Comparison of ENCODE assay signal across 32 cellular contexts in genomic region chrX:97705936-97706335, GRCh38.
A peak's percentile ranks its signal among the peaks of the same experiment; 100 is the strongest.
DNase-seq lines count a peak whose midpoint lies in the region; ATAC-seq, FAIRE-seq and TF ChIP-seq lines count a peak whose summit lies in the region.
"Had no signal": no experiment of that assay in that cellular context is flagged by ENCODE, and none has a peak within 500 bp of the region (broad histone marks: within the 10 kb centered on the region; RNA-seq: fewer than 3 reads in every experiment).

No MANE protein-coding gene starts in this region.

- intact Hi-C loops in OCI-LY7 (cut with micrococcal nuclease; ENCODE audit: unreplicated experiment) = no loop called here

- H3K27ac ChIP-seq in OCI-LY7 (ENCODE audit: low read depth, low read length, poor library complexity, severe bottlenecking) = no peak overlapping the region
- H3K27ac ChIP-seq: adrenal gland, body of pancreas, dorsolateral prefrontal cortex, esophagus muscularis mucosa, gastrocnemius medialis, lower lobe of right lung, transverse colon had no signal

- H3K4me1 ChIP-seq in OCI-LY7 (ENCODE audit: insufficient read depth, low read length, poor library complexity, severe bottlenecking) = no peaks in the 10 kb centered on the region
- H3K4me1 ChIP-seq: adrenal gland, body of pancreas, esophagus muscularis mucosa, gastrocnemius medialis, lower lobe of right lung, transverse colon had no signal

- H3K9me3 ChIP-seq in OCI-LY7 (ENCODE audit: low read length) = no peaks in the 10 kb centered on the region
- H3K9me3 ChIP-seq: adrenal gland, body of pancreas, esophagus muscularis mucosa, gastrocnemius medialis, lower lobe of right lung, transverse colon had no signal

- no peak overlapping the region for H3K4me2 ChIP-seq in OCI-LY7 (ENCODE audit: low read length)

- no peaks in the 10 kb centered on the region for H4K20me1 ChIP-seq in OCI-LY7 (ENCODE audit: insufficient read depth, low read length)

- no peak for TF ChIP-seq CTCF in AG09319 (IDR thresholded peaks at IDR 0.05; ENCODE audit: low read depth, low read length)
- TF ChIP-seq CTCF in fibroblast of villous mesenchyme (IDR thresholded peaks at IDR 0.05; ENCODE audit: insufficient read depth, low read depth, low read length) = no peak
- no peak for TF ChIP-seq CTCF in OCI-LY7 (conservative IDR thresholded peaks at IDR 0.05; ENCODE audit: low read length)

- H3K4me3 ChIP-seq in fibroblast of villous mesenchyme (ENCODE audit: low read depth, low read length) (no peak overlapping the region), OCI-LY7 (ENCODE audit: low read depth, low read length, poor library complexity, severe bottlenecking) (no peak overlapping the region)
- H3K4me3 ChIP-seq: adrenal gland, body of pancreas, dorsolateral prefrontal cortex, esophagus muscularis mucosa, gastrocnemius medialis, lower lobe of right lung, transverse colon had no signal

- CTCF ChIA-PET in OCI-LY7 (lab: Charles Lee; ENCODE audit: unreplicated experiment) = no interaction called here

- POLR2A ChIA-PET in OCI-LY7 (lab: Charles Lee) = no interaction called here

- no peak for TF ChIP-seq POLR2A in GM12892 (IDR thresholded peaks at IDR 0.05; ENCODE audit: low read depth, low read length)

- peak; percentile 15 for DNase-seq in AG09319 (ENCODE audit: extremely low read depth, low read depth)
- peak; percentile 4 for DNase-seq in GM03348 (ENCODE audit: low spot score)
- peak; percentile 93 for DNase-seq in NCI-H82 (lab: John Stamatoyannopoulos, UW)
- peak; percentile 8 for DNase-seq in fibroblast of villous mesenchyme (ENCODE audit: low read depth)
- DNase-seq in GM12892 (ENCODE audit: insufficient read length) = no peak
- no peak for DNase-seq in OCI-LY7 (ENCODE audit: low spot score)
- DNase-seq: activated CD4-positive, alpha-beta memory T cell treated with anti-CD3 and anti-CD28 coated beads for 36 hours; activated CD4-positive, alpha-beta T cell treated with anti-CD3 and anti-CD28 coated beads for 1 hour; activated naive CD4-positive, alpha-beta T cell treated with anti-CD3 and anti-CD28 coated beads for 36 hours; adrenal gland; AML-193; body of pancreas; CD8-positive, alpha-beta T cell; cerebellar nuclear complex; gastrocnemius medialis; GDM1; H7; lower lobe of right lung; naive thymus-derived CD8-positive, alpha-beta T cell; NCI-H1417 treated with DMSO at 0.1 percent for 48 hours; NCI-H2029 treated with DMSO at 0.1 percent for 48 hours; NCI-H69; nucleus accumbens; SHP77; transverse colon had no signal

- H3K36me3 ChIP-seq in OCI-LY7 (ENCODE audit: insufficient read depth, low read length) = no peaks in the 10 kb centered on the region
- H3K36me3 ChIP-seq: adrenal gland, esophagus muscularis mucosa, gastrocnemius medialis, lower lobe of right lung, transverse colon had no signal

- BruUV-seq in OCI-LY7 (replicated peaks; lab: Mats Ljungman, UMichigan) = no TSS peak

- no peaks in the 10 kb centered on the region for H3K9me2 ChIP-seq in OCI-LY7 (ENCODE audit: insufficient read depth, low read length)

- no peaks in the 10 kb centered on the region for H3K79me2 ChIP-seq in OCI-LY7 (ENCODE audit: insufficient read depth, low read depth, low read length)

- ATAC-seq in HG03442 (IDR thresholded peaks at IDR 0.05; ENCODE audit: unreplicated experiment) (no peak), GM21576 (IDR thresholded peaks at IDR 0.05; ENCODE audit: unreplicated experiment) (no peak)
- ATAC-seq: body of pancreas; CD8-positive, alpha-beta T cell; gastrocnemius medialis; lower lobe of right lung; naive thymus-derived CD8-positive, alpha-beta T cell; Panc1; stimulated activated memory B cell treated with anti-CD40 and anti-IgM and Interleukin-4, amounts not matched to agents 10 μg/mL and 1 μg/mL and 100 μg/mL, for 72 hours had no signal

- FAIRE-seq in GM12892 (lab: Jason Lieb, UNC) = no peak
- FAIRE-seq: endometrium had no signal

- no peak overlapping the region for H2AFZ ChIP-seq in OCI-LY7 (ENCODE audit: low read length)

Comparison
In these comparisons a context has a peak if more than half of its experiments do, and no peak if none do; other contexts are left out.
1. DNase-seq: peak in AG09319 (single experiment), GM03348 (single experiment), NCI-H82 (single experiment) and fibroblast of villous mesenchyme (single experiment); none in GM12892 (single experiment) and OCI-LY7 (single experiment).